14 cellular contexts compared by ENCODE assay signal in the genomic region with DNA sequence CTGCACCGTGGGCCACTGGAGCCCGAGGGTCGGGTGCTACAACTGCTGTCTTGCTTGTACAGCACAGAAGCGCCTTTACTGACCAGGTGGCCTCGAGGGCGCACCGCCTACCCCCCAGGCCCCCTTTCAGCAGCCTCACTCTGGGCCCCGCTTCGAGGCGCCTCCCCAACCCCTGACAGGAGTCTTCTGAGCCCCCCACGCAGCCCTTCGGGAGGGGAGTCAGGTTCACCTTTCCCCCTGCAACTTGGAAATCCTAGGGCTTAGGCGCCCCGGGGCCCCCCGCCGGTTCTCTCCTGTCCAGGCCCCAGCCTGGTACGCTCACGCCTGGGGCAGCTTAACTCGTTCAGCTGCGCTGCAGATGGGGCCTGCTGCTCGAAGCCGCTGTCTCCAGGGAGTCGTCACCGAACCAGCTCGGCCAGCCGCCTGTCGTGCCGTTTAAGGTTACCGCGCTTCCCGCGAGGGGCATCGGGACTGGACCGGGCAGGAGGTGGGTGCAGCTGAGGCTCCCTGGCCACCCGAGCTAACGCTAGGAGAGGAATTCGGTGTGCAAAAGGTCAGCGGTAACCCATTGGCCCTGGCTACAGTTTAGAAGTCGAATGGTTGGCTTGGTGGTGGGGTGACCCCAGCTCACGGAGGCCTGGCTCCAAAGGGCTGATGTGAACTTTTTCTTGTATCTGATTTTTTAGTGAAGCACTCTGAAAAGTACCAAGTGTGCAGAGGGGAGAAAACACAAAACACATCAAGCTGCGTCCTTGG. TPM values are rescaled to one million over a fixed set of nuclear protein-coding genes. Genes with fewer than 3 reads are reported as not detected.
A peak's percentile ranks its signal among the peaks of the same experiment; 100 is the strongest.
DNase-seq lines count a peak whose midpoint lies in the region; ATAC-seq and TF ChIP-seq lines count a peak whose summit lies in the region.
"Had no signal": no experiment of that assay in that cellular context is flagged by ENCODE, and none has a peak within 500 bp of the region (broad histone marks: within the 10 kb centered on the region; RNA-seq: fewer than 3 reads in every experiment).

No MANE protein-coding gene starts in this region.

- peaks cover 45% of the 10 kb centered on the region for H3K27me3 Mint-ChIP-seq in H9 (ENCODE audit: low read depth)
- no peaks in the 10 kb centered on the region for H3K27me3 Mint-ChIP-seq in chondrocyte (ENCODE audit: low read depth)
- no peaks in the 10 kb centered on the region for H3K27me3 Mint-ChIP-seq in naive thymus-derived CD8-positive, alpha-beta T cell

- H2AFZ ChIP-seq in H9 (ENCODE audit: low read length): no peak overlapping the region

- no peak overlapping the region for H3T11ph ChIP-seq in H9 (ENCODE audit: low read length)

- H3K23ac ChIP-seq in H9 (ENCODE audit: insufficient read length, low read depth, low read length): no peak overlapping the region

- H2BK20ac ChIP-seq in H9 (ENCODE audit: low read depth, low read length, poor library complexity, severe bottlenecking): no peak overlapping the region

- H3K9me3 ChIP-seq in BLaER1 (peaks cover 62% of the 10 kb centered on the region), H9 (ENCODE audit: control insufficient read depth, low read depth, low read length) (no peaks in the 10 kb centered on the region), Peyer's patch (peaks cover 0 to 5% (median 0%) of the 10 kb centered on the region in 4 donors), SJCRH30 (replicated peaks) (no peaks in the 10 kb centered on the region)
- H3K9me3 ChIP-seq: breast epithelium, suprapubic skin had no signal

- H3K79me1 ChIP-seq in H9 (ENCODE audit: insufficient read depth, low read depth, low read length, poor library complexity, severe bottlenecking): no peaks in the 10 kb centered on the region

- ATAC-seq in naive thymus-derived CD8-positive, alpha-beta T cell: no peak

- WGBS in H9 (ENCODE audit: extremely low coverage, insufficient read length, low lambda C conversion rate): no CpG with 5 or more reads among the region's 41 CpGs

- TF ChIP-seq POLR2A in Peyer's patch (IDR thresholded peaks at IDR 0.05): no peak

- H3K23me2 ChIP-seq in H9 (ENCODE audit: insufficient read length, low read depth, low read length, poor library complexity, severe bottlenecking): peaks cover 42% of the 10 kb centered on the region

- H3K27me3 ChIP-seq in BLaER1 (0 out of 2 replicates have a peak, but pooled peaks cover 3% of the 10 kb centered on the region), H9 (ENCODE audit: insufficient read depth, low read length) (peaks cover 18% of the 10 kb centered on the region; the same call in 1 of the 2 replicates), Peyer's patch (no peaks in the 10 kb centered on the region), SJCRH30 (no peaks in the 10 kb centered on the region)
- H3K27me3 ChIP-seq: suprapubic skin had no signal

- H3K9ac ChIP-seq in BLaER1 (0 out of 2 replicates have a peak overlapping the region, but pooled peaks have one; percentile 95), H9 (ENCODE audit: extremely low read depth, insufficient read length, low read length) (peak overlapping the region; percentile 35)

- no peak overlapping the region for H2BK5ac ChIP-seq in H9 (ENCODE audit: insufficient read length, low read length)

- H3K27ac ChIP-seq in BLaER1: no peak overlapping the region
- peak overlapping the region; percentile 77 for H3K27ac ChIP-seq in H9 (ENCODE audit: insufficient read length, low read depth, low read length)
- no peak overlapping the region for H3K27ac ChIP-seq in Peyer's patch
- no peak overlapping the region for H3K27ac ChIP-seq in SJCRH30

- H3K4me2 ChIP-seq in BLaER1 (peak overlapping the region; percentile 85), H9 (ENCODE audit: insufficient read depth, insufficient read length, low read length) (peak overlapping the region; percentile 86)

- H3K4me3 Mint-ChIP-seq in H9 (peak overlapping the region; percentile 75 to 80), chondrocyte (ENCODE audit: unreplicated experiment) (no peak overlapping the region)
- H3K4me3 Mint-ChIP-seq in naive thymus-derived CD8-positive, alpha-beta T cell: peak overlapping the region in 9 of 10 donors; percentile 49 to 77 (median 71)

- no peak overlapping the region for H4K91ac ChIP-seq in H9 (ENCODE audit: insufficient read length, low read depth, low read length)

- H3K9me3 Mint-ChIP-seq in H9: peaks cover 35 to 44% of the 10 kb centered on the region in 2 experiments
- H3K9me3 Mint-ChIP-seq in chondrocyte (ENCODE audit: low read depth): no peaks in the 10 kb centered on the region
- no peaks in the 10 kb centered on the region for H3K9me3 Mint-ChIP-seq in naive thymus-derived CD8-positive, alpha-beta T cell

- H2BK12ac ChIP-seq in H9 (ENCODE audit: insufficient read length, low read depth, low read length): no peak overlapping the region

- no peaks in the 10 kb centered on the region; the same call in 1 of the 2 replicates for H3K79me2 ChIP-seq in H9 (ENCODE audit: insufficient read depth, low read length)

- peak; percentile 75 for DNase-seq in H9
- DNase-seq in chondrocyte (ENCODE audit: low spot score): peak; percentile 95
- no peak for DNase-seq in naive thymus-derived CD8-positive, alpha-beta T cell
- DNase-seq in effector CD4-positive, alpha-beta T cell: no peak
- DNase-seq in Peyer's patch: no peak
- DNase-seq in T1000 (lab: John Stamatoyannopoulos, UW): no peak
- no peak for DNase-seq in SJCRH30
- DNase-seq: activated CD4-positive, alpha-beta T cell treated with anti-CD3 and anti-CD28 coated beads for 4 hours; activated gamma-delta T cell treated with Interleukin-2 at 50 U/mL for 16 hours; NCI-H69; SIG-M5 had no signal

- H3K4me1 Mint-ChIP-seq in H9: peaks cover 22 to 24% of the 10 kb centered on the region in 2 experiments
- H3K4me1 Mint-ChIP-seq in chondrocyte (ENCODE audit: low read depth): peaks cover 12% of the 10 kb centered on the region
- peaks cover 2 to 21% (median 8%) of the 10 kb centered on the region in 4 donors for H3K4me1 Mint-ChIP-seq in naive thymus-derived CD8-positive, alpha-beta T cell

- H4K8ac ChIP-seq in H9 (replicated peaks; ENCODE audit: insufficient read length, low read depth, low read length): no peak overlapping the region

- 0 out of 2 replicates have a peak overlapping the region, but pooled peaks have one; percentile 71 for H3K4me3 ChIP-seq in BLaER1
- no peak overlapping the region for H3K4me3 ChIP-seq in Peyer's patch
- H3K4me3 ChIP-seq in SJCRH30: no peak overlapping the region

- peaks cover 2 to 5% (median 4%) of the 10 kb centered on the region in 3 experiments for H3K36me3 Mint-ChIP-seq in H9 (ENCODE audit: insufficient read depth in 1 of 3, low read depth in 3 of 3)
- H3K36me3 Mint-ChIP-seq in chondrocyte (ENCODE audit: low read depth): no peaks in the 10 kb centered on the region
- H3K36me3 Mint-ChIP-seq in naive thymus-derived CD8-positive, alpha-beta T cell: no peaks in the 10 kb centered on the region

- no peak overlapping the region for H3K18ac ChIP-seq in H9 (ENCODE audit: insufficient read length, low read depth, low read length)

- no peaks in the 10 kb centered on the region for H4K20me1 ChIP-seq in BLaER1
- H4K20me1 ChIP-seq in H9 (ENCODE audit: control insufficient read depth, insufficient read depth, insufficient read length): no peaks in the 10 kb centered on the region

- no peak overlapping the region for H2BK120ac ChIP-seq in H9 (ENCODE audit: low read depth, low read length, poor library complexity, severe bottlenecking)

- no peak overlapping the region for H3K4ac ChIP-seq in H9 (ENCODE audit: low read depth, low read length)

- POLR2A ChIA-PET in naive thymus-derived CD8-positive, alpha-beta T cell (lab: Charles Lee): interaction anchor here (1.2 to 11.2 kb wide), 5 partner anchors 9 to 65 kb away, joined by 3 to 208 read pairs (median 4); partner anchors contain the start of gene BCOR

- peaks cover 41% of the 10 kb centered on the region for H3K4me1 ChIP-seq in BLaER1
- no peaks in the 10 kb centered on the region; the same call in 1 of the 2 replicates for H3K4me1 ChIP-seq in H9 (ENCODE audit: insufficient read depth, low read length)
- peaks cover 0 to 16% (median 8%) of the 10 kb centered on the region in 4 donors for H3K4me1 ChIP-seq in Peyer's patch
- no peaks in the 10 kb centered on the region for H3K4me1 ChIP-seq in SJCRH30
- H3K4me1 ChIP-seq: breast epithelium had no signal

- H3K27ac Mint-ChIP-seq in H9 (peak overlapping the region; percentile 75 to 99 (median 84); a peak in 6 of 7 replicates), chondrocyte (ENCODE audit: unreplicated experiment) (no peak overlapping the region)
- peak overlapping the region in 3 of 10 donors; percentile 2 to 72 (median 44) for H3K27ac Mint-ChIP-seq in naive thymus-derived CD8-positive, alpha-beta T cell

- no peak overlapping the region for H4K5ac ChIP-seq in H9 (ENCODE audit: insufficient read length, low read depth, low read length)

- no peak overlapping the region for H2BK15ac ChIP-seq in H9 (ENCODE audit: low read depth, low read length)

- H2AK5ac ChIP-seq in H9 (ENCODE audit: insufficient read length, low read length): no peak overlapping the region

- H3K56ac ChIP-seq in H9 (ENCODE audit: insufficient read length, low read depth, low read length): no peak overlapping the region

- H3K36me3 ChIP-seq in BLaER1 (no peaks in the 10 kb centered on the region), Peyer's patch (no peaks in the 10 kb centered on the region), SJCRH30 (no peaks in the 10 kb centered on the region)
- H3K36me3 ChIP-seq: breast epithelium, suprapubic skin had no signal

- TF ChIP-seq CTCF in H9 (conservative IDR thresholded peaks at IDR 0.05) (no peak), chondrocyte (IDR thresholded peaks at IDR 0.05) (no peak), Peyer's patch (IDR thresholded peaks at IDR 0.05) (no peak)

- H3K14ac ChIP-seq in H9 (ENCODE audit: insufficient read depth, low read length): peak overlapping the region; percentile 82

RNA-seq across cellular contexts. Expression of gene BCOR, which starts 58.9 kb away (rescaled TPM):
- total RNA-seq in H9 (2021) (126 and 134 TPM in 2 replicates), chondrocyte (10.8 to 19.0 TPM (median 11.0 TPM) in 3 replicates), Peyer's patch (10 to 100 TPM; 19.8 to 32.2 (median 26.0) TPM)
- 10 to 100 TPM; 31.6 to 35.9 TPM for total RNA-seq in naive thymus-derived CD8-positive, alpha-beta T cell
- 1 to 10 TPM; 2.5 to 7.7 (median 6.6) TPM for polyA plus RNA-seq in naive thymus-derived CD8-positive, alpha-beta T cell
- 62.5 and 64.8 TPM in 2 replicates for total RNA-seq in SJCRH30 (2014; rRNA removed; shearing (Covaris generic))

Comparison
In these comparisons a context has a peak if more than half of its experiments do, and no peak if none do; other contexts are left out.
1. DNase-seq: peak in H9 (single experiment) and chondrocyte (single experiment); none in naive thymus-derived CD8-positive, alpha-beta T cell (0 of 10), effector CD4-positive, alpha-beta T cell (single experiment), Peyer's patch (0 of 3), T1000 (single experiment) and SJCRH30 (0 of 2).